In genomic region chr13:107834268-107834667, GRCh38 we compare ENCODE assay signal across 15 cellular contexts.
A peak's percentile ranks its signal among the peaks of the same experiment; 100 is the strongest.
DNase-seq lines count a peak whose midpoint lies in the region; ATAC-seq lines count a peak whose summit lies in the region.
"Had no signal": no experiment of that assay in that cellular context is flagged by ENCODE, and none has a peak within 500 bp of the region (broad histone marks: within the 10 kb centered on the region; RNA-seq: fewer than 3 reads in every experiment).

No MANE protein-coding gene starts in this region.

- H3K4me3 Mint-ChIP-seq in activated CD4-positive, alpha-beta T cell treated with anti-CD3 and anti-CD28 coated beads, Interleukin-2, amount 10 ng/mL, durations not matched to agents 24 days and 14 days: no peak overlapping the region
- H3K4me3 Mint-ChIP-seq: CD8-positive, alpha-beta memory T cell had no signal

- H3K9me3 Mint-ChIP-seq in activated CD4-positive, alpha-beta T cell treated with anti-CD3 and anti-CD28 coated beads, Interleukin-2, amount 10 ng/mL, durations not matched to agents 24 days and 14 days: no peaks in the 10 kb centered on the region

- no peaks in the 10 kb centered on the region for H3K27me3 ChIP-seq in H7 (ENCODE audit: control insufficient read depth, insufficient read depth, low read length)
- H3K27me3 ChIP-seq: BLaER1 had no signal

- peak; percentile 9 for DNase-seq in Ammon's horn (ENCODE audit: low spot score)
- peak; percentile 32 for DNase-seq in HT1080 (ENCODE audit: low read depth)
- peak; percentile 34 for DNase-seq in amniotic epithelial cell (ENCODE audit: low read depth)
- DNase-seq in kidney glomerular epithelial cell (lab: John Stamatoyannopoulos, UW): peak; percentile 22
- DNase-seq in activated CD4-positive, alpha-beta T cell treated with anti-CD3 and anti-CD28 coated beads, Interleukin-2, amount 10 ng/mL, durations not matched to agents 24 days and 14 days: no peak
- no peak for DNase-seq in H7
- DNase-seq: CD8-positive, alpha-beta memory T cell; GF-D8; GOT3; MV-4-11; NCI-H1694 treated with DMSO at 0.1 percent for 48 hours; NCI-H82; SHP77 treated with DMSO at 0.1 percent for 48 hours had no signal

- no peaks in the 10 kb centered on the region for H3K27me3 Mint-ChIP-seq in activated CD4-positive, alpha-beta T cell treated with anti-CD3 and anti-CD28 coated beads, Interleukin-2, amount 10 ng/mL, durations not matched to agents 24 days and 14 days
- H3K27me3 Mint-ChIP-seq: CD8-positive, alpha-beta memory T cell had no signal

- no peak overlapping the region for H3K4me3 ChIP-seq in H7 (ENCODE audit: insufficient read depth, low read depth, low read length)
- H3K4me3 ChIP-seq: BLaER1 had no signal

- no peaks in the 10 kb centered on the region for H3K4me1 Mint-ChIP-seq in activated CD4-positive, alpha-beta T cell treated with anti-CD3 and anti-CD28 coated beads, Interleukin-2, amount 10 ng/mL, durations not matched to agents 24 days and 14 days
- H3K4me1 Mint-ChIP-seq: CD8-positive, alpha-beta memory T cell had no signal

- H3K36me3 ChIP-seq in H7 (replicated peaks; ENCODE audit: control insufficient read depth, insufficient read depth, low read length): no peaks in the 10 kb centered on the region
- H3K36me3 ChIP-seq: BLaER1 had no signal

- intact Hi-C loops in activated CD4-positive, alpha-beta T cell treated with anti-CD3 and anti-CD28 coated beads, Interleukin-2, amount 10 ng/mL, durations not matched to agents 24 days and 14 days (cut with micrococcal nuclease): no loop called here

- ATAC-seq in GM18519 (IDR thresholded peaks at IDR 0.05; ENCODE audit: low FRiP score, unreplicated experiment): no peak

- no peaks in the 10 kb centered on the region for H3K36me3 Mint-ChIP-seq in activated CD4-positive, alpha-beta T cell treated with anti-CD3 and anti-CD28 coated beads, Interleukin-2, amount 10 ng/mL, durations not matched to agents 24 days and 14 days (ENCODE audit: low read depth)
- H3K36me3 Mint-ChIP-seq: CD8-positive, alpha-beta memory T cell had no signal

- no peak overlapping the region for H3K27ac Mint-ChIP-seq in activated CD4-positive, alpha-beta T cell treated with anti-CD3 and anti-CD28 coated beads, Interleukin-2, amount 10 ng/mL, durations not matched to agents 24 days and 14 days
- H3K27ac Mint-ChIP-seq: CD8-positive, alpha-beta memory T cell had no signal

Comparison
In these comparisons a context has a peak if more than half of its experiments do, and no peak if none do; other contexts are left out.
1. DNase-seq: peak in Ammon's horn (single experiment), HT1080 (single experiment), amniotic epithelial cell (single experiment) and kidney glomerular epithelial cell (single experiment); none in activated CD4-positive, alpha-beta T cell treated with anti-CD3 and anti-CD28 coated beads, Interleukin-2, amount 10 ng/mL, durations not matched to agents 24 days and 14 days (single experiment) and H7 (single experiment).